8 cellular contexts compared by ENCODE assay signal in the genomic region with DNA sequence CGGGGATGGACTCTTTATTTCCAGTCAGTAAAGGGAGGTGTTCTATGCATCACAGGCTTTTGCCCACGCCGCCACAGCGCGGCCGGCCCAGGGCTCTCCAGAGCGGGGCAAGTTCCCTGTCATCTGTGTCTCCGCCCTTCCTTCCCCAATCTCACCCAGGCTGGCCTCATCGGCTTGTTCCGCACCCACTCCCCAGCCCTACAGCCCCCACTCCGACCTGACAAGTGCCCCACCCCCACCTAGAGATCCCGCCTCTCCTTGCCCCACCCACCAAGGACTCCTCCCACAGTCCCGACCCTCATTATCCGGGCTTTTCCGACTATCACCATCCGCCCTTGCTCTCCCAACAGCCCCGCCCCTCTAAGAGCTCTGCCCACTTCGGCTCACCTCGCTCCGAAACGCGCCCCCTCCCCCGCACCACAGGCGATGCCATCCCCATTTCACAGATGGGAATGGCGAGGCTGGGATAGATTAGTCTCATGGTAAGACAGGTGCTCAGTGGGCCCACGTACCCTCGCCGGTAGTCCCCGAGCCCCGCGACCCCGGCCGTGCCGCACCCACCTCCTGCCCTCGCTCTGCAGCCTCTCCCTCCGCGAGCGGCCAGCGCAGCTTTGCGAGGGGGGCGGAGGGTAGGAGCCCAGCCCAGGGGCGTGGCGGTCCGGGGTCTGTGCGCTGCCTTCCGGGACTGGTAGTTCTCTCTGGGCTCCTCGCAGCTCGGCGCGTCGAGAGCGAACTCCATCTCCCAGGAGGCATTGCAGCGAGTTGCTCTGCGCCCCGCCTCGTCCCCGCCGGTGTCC. TPM values are rescaled to one million over a fixed set of nuclear protein-coding genes. Genes with fewer than 3 reads are reported as not detected.
DNase-seq lines count a peak whose midpoint lies in the region; ATAC-seq, FAIRE-seq and TF ChIP-seq lines count a peak whose summit lies in the region.

A gene with protein sequence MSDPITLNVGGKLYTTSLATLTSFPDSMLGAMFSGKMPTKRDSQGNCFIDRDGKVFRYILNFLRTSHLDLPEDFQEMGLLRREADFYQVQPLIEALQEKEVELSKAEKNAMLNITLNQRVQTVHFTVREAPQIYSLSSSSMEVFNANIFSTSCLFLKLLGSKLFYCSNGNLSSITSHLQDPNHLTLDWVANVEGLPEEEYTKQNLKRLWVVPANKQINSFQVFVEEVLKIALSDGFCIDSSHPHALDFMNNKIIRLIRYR (minus strand): TSS at position 615 of the 797 bp plus-strand sequence. CDS start 14,072 bp downstream, outside the sequence.

- peak within 1 kb of the TSS; percentile 83 for H3K9ac ChIP-seq in OCI-LY3 (ENCODE audit: low read length)
- peak within 1 kb of the TSS; percentile 59 for H3K9ac ChIP-seq in endothelial cell of umbilical vein (replicated peaks; ENCODE audit: extremely low read depth, insufficient read depth, low read length)

- intact Hi-C loops in endothelial cell of umbilical vein (cut with micrococcal nuclease) = loop anchor here (1.0 to 2.0 kb wide), 5 partner anchors 49 to 368 kb away; partner anchors contain the start of genes ALG8, GAB2, NDUFC2 and RSF1

- H3K79me2 ChIP-seq in OCI-LY3 (ENCODE audit: low read length) (no peaks in the 10 kb centered on the region), endothelial cell of umbilical vein (ENCODE audit: control insufficient read depth, insufficient read depth, low read length) (peaks cover 31% of the 10 kb centered on the region)

- DNase-seq in DMS 273 treated with DMSO at 0.1 percent for 48 hours (lab: John Stamatoyannopoulos, UW) (peak; percentile 86), HuH-7.5 (ENCODE audit: low spot score) (peak; percentile 92), activated T-cell treated with anti-CD3 and anti-CD28 coated beads for 1 hour (ENCODE audit: low read depth) (peak; percentile 82), endothelial cell of umbilical vein (ENCODE audit: low read depth, low spot score) (peak; percentile 98), midbrain (lab: John Stamatoyannopoulos, UW) (peak; percentile 98)
- DNase-seq in stimulated activated CD8-positive, alpha-beta memory T cell treated with anti-CD3 and anti-CD28 coated beads, Interleukin-15, amount 100 ng/mL, for 48 hours (ENCODE audit: low read depth in 2 of 2) = peak; percentile 90 to 92

- peak; percentile 95 for ATAC-seq in GM21528 (IDR thresholded peaks at IDR 0.05; ENCODE audit: low FRiP score, unreplicated experiment)

- H3K27me3 ChIP-seq in OCI-LY3 (ENCODE audit: low read depth, low read length) (no peaks in the 10 kb centered on the region), endothelial cell of umbilical vein (ENCODE audit: control insufficient read depth in 2 of 2, insufficient read depth in 2 of 2, low read length in 2 of 2) (no peaks in the 10 kb centered on the region)

- H2AFZ ChIP-seq in OCI-LY3 (ENCODE audit: low read depth, low read length) = peak within 1 kb of the TSS; percentile 75; the same call in 1 of the 2 replicates
- peak within 1 kb of the TSS; percentile 96 for H2AFZ ChIP-seq in endothelial cell of umbilical vein (ENCODE audit: low read depth, low read length)

- no TSS peak for BruUV-seq in endothelial cell of umbilical vein (replicated peaks; lab: Mats Ljungman, UMichigan)

- FAIRE-seq in endothelial cell of umbilical vein (lab: Jason Lieb, UNC) = peak; percentile 100

- no peaks in the 10 kb centered on the region for H3K9me3 ChIP-seq in OCI-LY3 (ENCODE audit: insufficient read depth, low read length)
- no peaks in the 10 kb centered on the region for H3K9me3 ChIP-seq in endothelial cell of umbilical vein (replicated peaks; ENCODE audit: control insufficient read depth, insufficient read depth, low read length)

- TF ChIP-seq CTCF in OCI-LY3 (IDR thresholded peaks at IDR 0.05; ENCODE audit: low read depth, low read length) = no peak
- TF ChIP-seq CTCF in endothelial cell of umbilical vein (IDR thresholded peaks at IDR 0.05; ENCODE audit: extremely low read depth in 1 of 2, insufficient read depth in 1 of 2, low read depth in 1 of 2, low read length in 2 of 2) = no peak

- H3K4me2 ChIP-seq in OCI-LY3 (ENCODE audit: low read length) = peak within 1 kb of the TSS; percentile 94
- H3K4me2 ChIP-seq in endothelial cell of umbilical vein (ENCODE audit: insufficient read depth, low read length) = peak within 1 kb of the TSS; percentile 88

- H4K20me1 ChIP-seq in OCI-LY3 (ENCODE audit: insufficient read depth, low read length) (no peaks in the 10 kb centered on the region), endothelial cell of umbilical vein (replicated peaks; ENCODE audit: control insufficient read depth, extremely low read depth, insufficient read depth, low read length) (no peaks in the 10 kb centered on the region)

- H3K36me3 ChIP-seq in OCI-LY3 (replicated peaks; ENCODE audit: low read depth, low read length) (no peaks in the 10 kb centered on the region), endothelial cell of umbilical vein (ENCODE audit: control insufficient read depth in 2 of 2, extremely low read depth in 1 of 2, insufficient read depth in 2 of 2, low read length in 2 of 2) (no peaks in the 10 kb centered on the region)

- dilution Hi-C loops in endothelial cell of umbilical vein (cut with MboI; ENCODE audit: extremely low pct_ligation_motif_present, low sequenced_read_pairs) = no loop called here

- POLR2A ChIA-PET in endothelial cell of umbilical vein (lab: Charles Lee) = interaction anchor here (0.9 to 1.5 kb wide), 3 partner anchors 49 to 230 kb away, joined by 3 to 5 read pairs (median 3); partner anchors contain the start of gene ALG8

- no peaks in the 10 kb centered on the region for H3K9me1 ChIP-seq in endothelial cell of umbilical vein (replicated peaks; ENCODE audit: control insufficient read depth, extremely low read depth, insufficient read depth, low read length)

- TF ChIP-seq POLR2A in endothelial cell of umbilical vein (IDR thresholded peaks at IDR 0.05; ENCODE audit: low read depth, low read length) = peak; percentile 90

- H3K4me1 ChIP-seq in OCI-LY3 (ENCODE audit: low read length) (peaks cover 22% of the 10 kb centered on the region), endothelial cell of umbilical vein (ENCODE audit: control insufficient read depth, extremely low read depth, insufficient read depth, low read length) (peaks cover 38% of the 10 kb centered on the region)

- CTCF ChIA-PET in endothelial cell of umbilical vein (lab: Charles Lee) = interaction anchor here (0.6 to 3.0 kb wide), 7 partner anchors 10 to 376 kb away, joined by 3 to 15 read pairs (median 4); partner anchors contain the start of gene ALG8

- H3K4me3 ChIP-seq in OCI-LY3 (ENCODE audit: low read length) (peak within 1 kb of the TSS; percentile 92), endothelial cell of umbilical vein (replicated peaks in 1 of 3; ENCODE audit: insufficient read depth in 1 of 3, low read depth in 1 of 3, low read length in 3 of 3) (peak within 1 kb of the TSS; percentile 68 to 81 (median 71))

- H3K27ac ChIP-seq in OCI-LY3 (ENCODE audit: low read length) = peak within 1 kb of the TSS; percentile 50
- H3K27ac ChIP-seq in endothelial cell of umbilical vein (ENCODE audit: insufficient read depth, low read depth, low read length) = peak within 1 kb of the TSS; percentile 14

TF ChIP-seq in endothelial cell of umbilical vein, 7 proteins besides CTCF, POLR2A, EP300 and RAD21:
- peak; percentile 75 for TF ChIP-seq POLR2AphosphoS5 (IDR thresholded peaks at IDR 0.05; ENCODE audit: insufficient read depth, low read depth, low read length)
- peak; percentile 7 for TF ChIP-seq FOS (IDR thresholded peaks at IDR 0.05; ENCODE audit: borderline replicate concordance, insufficient read depth, low read length)
- TF ChIP-seq MYC (IDR thresholded peaks at IDR 0.05; ENCODE audit: low read depth, low read length) = no peak

RNA-seq across cellular contexts. Expression of the gene that starts here (rescaled TPM):
- 8.5 and 9.5 TPM in 2 replicates for total RNA-seq in endothelial cell of umbilical vein
- 11.9 and 16.0 TPM in 2 replicates for polyA plus RNA-seq in endothelial cell of umbilical vein
- polyA plus RNA-seq in endothelial cell of umbilical vein (2011; cell fraction: cytosol; rRNA removed) = 12.0 and 13.0 TPM in 2 replicates
- 7.3 and 8.5 TPM in 2 replicates for polyA plus RNA-seq in endothelial cell of umbilical vein (2011; cell fraction: nucleus; rRNA removed)
- 9.8 and 10.6 TPM in 2 replicates for polyA plus RNA-seq in endothelial cell of umbilical vein (2012)
- polyA minus RNA-seq in endothelial cell of umbilical vein = 32.9 and 37.1 TPM in 2 replicates
- polyA minus RNA-seq in endothelial cell of umbilical vein (2011; cell fraction: cytosol; rRNA and poly(A)+ RNA removed) = 1.1 TPM
- polyA minus RNA-seq in endothelial cell of umbilical vein (2011; cell fraction: nucleus; rRNA and poly(A)+ RNA removed) = 5.8 and 6.3 TPM in 2 replicates

Comparison
In these comparisons a context has a peak if more than half of its experiments do, and no peak if none do; other contexts are left out.
1. Peak in every context shown above with its lines: DNase-seq, ATAC-seq, H3K4me3 ChIP-seq and H3K27ac ChIP-seq.